In the genomic region with DNA sequence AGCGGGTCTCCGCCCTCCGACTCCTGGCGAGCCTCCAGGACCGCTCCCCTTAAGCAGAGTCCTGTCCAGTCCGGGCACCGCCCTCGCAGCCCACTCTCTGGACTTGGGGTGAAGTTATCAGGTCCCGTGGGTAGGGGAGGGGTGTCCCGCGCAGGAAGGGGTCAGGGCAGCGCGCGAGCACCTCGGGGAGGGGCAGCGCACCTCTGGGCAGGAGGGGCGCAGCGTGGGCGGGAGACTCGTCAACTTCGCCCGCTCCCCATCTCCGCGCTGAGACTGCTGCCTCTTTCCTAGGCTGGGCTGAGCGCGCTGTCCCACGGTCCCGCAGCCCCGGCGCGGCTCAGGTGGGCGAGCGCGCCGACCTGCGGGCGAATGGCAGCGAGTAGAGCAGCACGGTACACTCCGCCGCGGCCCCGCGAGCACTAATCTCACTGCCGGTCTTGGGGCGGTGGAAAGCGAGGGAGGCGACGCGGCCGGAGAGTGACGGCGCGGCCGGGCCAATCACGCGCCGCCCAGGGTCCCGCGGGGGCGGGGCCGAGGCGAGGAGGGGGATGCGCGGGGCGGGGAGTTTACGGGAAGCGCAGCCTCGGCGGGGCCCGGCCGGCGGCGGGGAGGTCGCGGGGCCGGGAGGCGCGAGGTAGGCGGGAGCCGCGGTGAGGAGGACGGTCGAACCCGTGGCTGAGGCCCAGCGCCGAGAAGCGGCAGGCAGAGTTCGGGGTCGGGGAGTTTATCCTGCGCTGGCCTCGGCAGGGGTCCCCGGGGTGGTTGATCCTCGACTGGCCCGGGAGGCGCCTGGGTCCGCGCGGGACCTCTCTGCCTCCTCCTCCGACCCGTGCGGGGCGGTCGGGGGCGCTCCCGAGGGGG, we compare ENCODE assay signal across 1 cellular context.
TF ChIP-seq lines count a peak whose summit lies in the region.

Gene MAN1A1 (minus strand): TSS at position 421 of the 861 bp plus-strand sequence. CDS start 696 bp downstream, outside the sequence.

TF ChIP-seq in HepG2, 621 proteins besides CTCF, POLR2A, EP300 and RAD21 (continued from another document and continues in another):
- TF ChIP-seq, protein P1, sequence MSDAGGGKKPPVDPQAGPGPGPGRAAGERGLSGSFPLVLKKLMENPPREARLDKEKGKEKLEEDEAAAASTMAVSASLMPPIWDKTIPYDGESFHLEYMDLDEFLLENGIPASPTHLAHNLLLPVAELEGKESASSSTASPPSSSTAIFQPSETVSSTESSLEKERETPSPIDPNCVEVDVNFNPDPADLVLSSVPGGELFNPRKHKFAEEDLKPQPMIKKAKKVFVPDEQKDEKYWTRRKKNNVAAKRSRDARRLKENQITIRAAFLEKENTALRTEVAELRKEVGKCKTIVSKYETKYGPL (CRISPR knock-in tag; IDR thresholded peaks at IDR 0.05), result peak; percentile 57; the same call in 1 of the 2 replicates
- TF ChIP-seq MIXL1 (CRISPR knock-in tag; IDR thresholded peaks at IDR 0.05) (peak; percentile 83; the same call in 1 of the 2 replicates), TBX2 (CRISPR knock-in tag; IDR thresholded peaks at IDR 0.05; ENCODE audit: borderline replicate concordance) (peak; percentile 90), ZMAT5 (CRISPR knock-in tag; IDR thresholded peaks at IDR 0.05; ENCODE audit: borderline replicate concordance, low read depth) (no peak), DMTF1 (CRISPR knock-in tag; IDR thresholded peaks at IDR 0.05) (no peak; the same call in 1 of the 2 replicates), MLLT10 (CRISPR knock-in tag; IDR thresholded peaks at IDR 0.05) (no peak), KDM1A (CRISPR knock-in tag; IDR thresholded peaks at IDR 0.05) (no peak), TP53 (CRISPR knock-in tag; conservative IDR thresholded peaks at IDR 0.05) (peak; percentile 59; the same call in 1 of the 2 replicates), BRD4 (CRISPR knock-in tag; IDR thresholded peaks at IDR 0.05) (peak; percentile 95), THAP7 (CRISPR knock-in tag; IDR thresholded peaks at IDR 0.05) (0 out of 2 replicates have a peak, but pooled peaks have one; percentile 45), SRF (IDR thresholded peaks at IDR 0.05; ENCODE audit: low read depth, low read length) (no peak), ZNF350 (CRISPR knock-in tag; IDR thresholded peaks at IDR 0.05; ENCODE audit: borderline replicate concordance, low read depth) (peak; percentile 39; the same call in 1 of the 2 replicates), HCFC1 (IDR thresholded peaks at IDR 0.05; ENCODE audit: low read depth, low read length) (no peak), HOXA9 (CRISPR knock-in tag; IDR thresholded peaks at IDR 0.05; ENCODE audit: borderline replicate concordance) (peak; percentile 98), ZBTB2 (CRISPR knock-in tag; IDR thresholded peaks at IDR 0.05; ENCODE audit: low read depth) (peak; percentile 81; the same call in 1 of the 2 replicates), ZNF530 (CRISPR knock-in tag; IDR thresholded peaks at IDR 0.05; ENCODE audit: low read depth) (0 out of 2 replicates have a peak, but pooled peaks have one; percentile 57), ELF3 (CRISPR knock-in tag; IDR thresholded peaks at IDR 0.05) (peak; percentile 72; the same call in 1 of the 2 replicates), ZNF234 (CRISPR knock-in tag; conservative IDR thresholded peaks at IDR 0.05) (no peak; the same call in 1 of the 2 replicates), MTA1 (CRISPR knock-in tag; IDR thresholded peaks at IDR 0.05; ENCODE audit: borderline replicate concordance) (peak; percentile 88; the same call in 1 of the 2 replicates), PHF5A (CRISPR knock-in tag; IDR thresholded peaks at IDR 0.05; ENCODE audit: low read depth, unreplicated experiment) (peak; percentile 78), ZBTB7A (CRISPR knock-in tag; IDR thresholded peaks at IDR 0.05) (peak; percentile 73), E2F2 (CRISPR knock-in tag; IDR thresholded peaks at IDR 0.05; ENCODE audit: borderline replicate concordance) (peak; percentile 66; the same call in 1 of the 2 replicates)
- TF ChIP-seq, protein P2, sequence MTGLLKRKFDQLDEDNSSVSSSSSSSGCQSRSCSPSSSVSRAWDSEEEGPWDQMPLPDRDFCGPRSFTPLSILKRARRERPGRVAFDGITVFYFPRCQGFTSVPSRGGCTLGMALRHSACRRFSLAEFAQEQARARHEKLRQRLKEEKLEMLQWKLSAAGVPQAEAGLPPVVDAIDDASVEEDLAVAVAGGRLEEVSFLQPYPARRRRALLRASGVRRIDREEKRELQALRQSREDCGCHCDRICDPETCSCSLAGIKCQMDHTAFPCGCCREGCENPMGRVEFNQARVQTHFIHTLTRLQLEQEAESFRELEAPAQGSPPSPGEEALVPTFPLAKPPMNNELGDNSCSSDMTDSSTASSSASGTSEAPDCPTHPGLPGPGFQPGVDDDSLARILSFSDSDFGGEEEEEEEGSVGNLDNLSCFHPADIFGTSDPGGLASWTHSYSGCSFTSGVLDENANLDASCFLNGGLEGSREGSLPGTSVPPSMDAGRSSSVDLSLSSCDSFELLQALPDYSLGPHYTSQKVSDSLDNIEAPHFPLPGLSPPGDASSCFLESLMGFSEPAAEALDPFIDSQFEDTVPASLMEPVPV (CRISPR knock-in tag; IDR thresholded peaks at IDR 0.05), result peak; percentile 95; the same call in 1 of the 2 replicates
- TF ChIP-seq, protein P3, sequence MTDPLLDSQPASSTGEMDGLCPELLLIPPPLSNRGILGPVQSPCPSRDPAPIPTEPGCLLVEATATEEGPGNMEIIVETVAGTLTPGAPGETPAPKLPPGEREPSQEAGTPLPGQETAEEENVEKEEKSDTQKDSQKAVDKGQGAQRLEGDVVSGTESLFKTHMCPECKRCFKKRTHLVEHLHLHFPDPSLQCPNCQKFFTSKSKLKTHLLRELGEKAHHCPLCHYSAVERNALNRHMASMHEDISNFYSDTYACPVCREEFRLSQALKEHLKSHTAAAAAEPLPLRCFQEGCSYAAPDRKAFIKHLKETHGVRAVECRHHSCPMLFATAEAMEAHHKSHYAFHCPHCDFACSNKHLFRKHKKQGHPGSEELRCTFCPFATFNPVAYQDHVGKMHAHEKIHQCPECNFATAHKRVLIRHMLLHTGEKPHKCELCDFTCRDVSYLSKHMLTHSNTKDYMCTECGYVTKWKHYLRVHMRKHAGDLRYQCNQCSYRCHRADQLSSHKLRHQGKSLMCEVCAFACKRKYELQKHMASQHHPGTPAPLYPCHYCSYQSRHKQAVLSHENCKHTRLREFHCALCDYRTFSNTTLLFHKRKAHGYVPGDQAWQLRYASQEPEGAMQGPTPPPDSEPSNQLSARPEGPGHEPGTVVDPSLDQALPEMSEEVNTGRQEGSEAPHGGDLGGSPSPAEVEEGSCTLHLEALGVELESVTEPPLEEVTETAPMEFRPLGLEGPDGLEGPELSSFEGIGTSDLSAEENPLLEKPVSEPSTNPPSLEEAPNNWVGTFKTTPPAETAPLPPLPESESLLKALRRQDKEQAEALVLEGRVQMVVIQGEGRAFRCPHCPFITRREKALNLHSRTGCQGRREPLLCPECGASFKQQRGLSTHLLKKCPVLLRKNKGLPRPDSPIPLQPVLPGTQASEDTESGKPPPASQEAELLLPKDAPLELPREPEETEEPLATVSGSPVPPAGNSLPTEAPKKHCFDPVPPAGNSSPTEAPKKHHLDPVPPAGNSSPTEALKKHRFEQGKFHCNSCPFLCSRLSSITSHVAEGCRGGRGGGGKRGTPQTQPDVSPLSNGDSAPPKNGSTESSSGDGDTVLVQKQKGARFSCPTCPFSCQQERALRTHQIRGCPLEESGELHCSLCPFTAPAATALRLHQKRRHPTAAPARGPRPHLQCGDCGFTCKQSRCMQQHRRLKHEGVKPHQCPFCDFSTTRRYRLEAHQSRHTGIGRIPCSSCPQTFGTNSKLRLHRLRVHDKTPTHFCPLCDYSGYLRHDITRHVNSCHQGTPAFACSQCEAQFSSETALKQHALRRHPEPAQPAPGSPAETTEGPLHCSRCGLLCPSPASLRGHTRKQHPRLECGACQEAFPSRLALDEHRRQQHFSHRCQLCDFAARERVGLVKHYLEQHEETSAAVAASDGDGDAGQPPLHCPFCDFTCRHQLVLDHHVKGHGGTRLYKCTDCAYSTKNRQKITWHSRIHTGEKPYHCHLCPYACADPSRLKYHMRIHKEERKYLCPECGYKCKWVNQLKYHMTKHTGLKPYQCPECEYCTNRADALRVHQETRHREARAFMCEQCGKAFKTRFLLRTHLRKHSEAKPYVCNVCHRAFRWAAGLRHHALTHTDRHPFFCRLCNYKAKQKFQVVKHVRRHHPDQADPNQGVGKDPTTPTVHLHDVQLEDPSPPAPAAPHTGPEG (CRISPR knock-in tag; IDR thresholded peaks at IDR 0.05), result no peak; the same call in 1 of the 2 replicates
- TF ChIP-seq, protein P4, sequence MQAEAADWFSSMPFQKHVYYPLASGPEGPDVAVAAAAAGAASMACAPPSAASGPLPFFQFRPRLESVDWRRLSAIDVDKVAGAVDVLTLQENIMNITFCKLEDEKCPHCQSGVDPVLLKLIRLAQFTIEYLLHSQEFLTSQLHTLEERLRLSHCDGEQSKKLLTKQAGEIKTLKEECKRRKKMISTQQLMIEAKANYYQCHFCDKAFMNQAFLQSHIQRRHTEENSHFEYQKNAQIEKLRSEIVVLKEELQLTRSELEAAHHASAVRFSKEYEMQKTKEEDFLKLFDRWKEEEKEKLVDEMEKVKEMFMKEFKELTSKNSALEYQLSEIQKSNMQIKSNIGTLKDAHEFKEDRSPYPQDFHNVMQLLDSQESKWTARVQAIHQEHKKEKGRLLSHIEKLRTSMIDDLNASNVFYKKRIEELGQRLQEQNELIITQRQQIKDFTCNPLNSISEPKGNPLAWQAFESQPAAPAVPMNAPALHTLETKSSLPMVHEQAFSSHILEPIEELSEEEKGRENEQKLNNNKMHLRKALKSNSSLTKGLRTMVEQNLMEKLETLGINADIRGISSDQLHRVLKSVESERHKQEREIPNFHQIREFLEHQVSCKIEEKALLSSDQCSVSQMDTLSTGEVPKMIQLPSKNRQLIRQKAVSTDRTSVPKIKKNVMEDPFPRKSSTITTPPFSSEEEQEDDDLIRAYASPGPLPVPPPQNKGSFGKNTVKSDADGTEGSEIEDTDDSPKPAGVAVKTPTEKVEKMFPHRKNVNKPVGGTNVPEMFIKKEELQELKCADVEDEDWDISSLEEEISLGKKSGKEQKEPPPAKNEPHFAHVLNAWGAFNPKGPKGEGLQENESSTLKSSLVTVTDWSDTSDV (CRISPR knock-in tag; IDR thresholded peaks at IDR 0.05), result peak; percentile 44; the same call in 1 of the 2 replicates
